Comparison of ENCODE assay signal across 24 cellular contexts in genomic region chr15:72063186-72063585, GRCh38. TPM values are rescaled to one million over a fixed set of nuclear protein-coding genes. Genes with fewer than 3 reads are reported as not detected.
DNase-seq lines count a peak whose midpoint lies in the region; TF ChIP-seq lines count a peak whose summit lies in the region.
"Had no signal": no experiment of that assay in that cellular context is flagged by ENCODE, and none has a peak within 500 bp of the region (broad histone marks: within the 10 kb centered on the region; RNA-seq: fewer than 3 reads in every experiment).

No MANE protein-coding gene starts in this region.

- no peak overlapping the region for H3K4ac ChIP-seq in mesenchymal stem cell (ENCODE audit: low read depth in 1 of 2, low read length in 2 of 2)

- no peak overlapping the region for H2BK15ac ChIP-seq in mesenchymal stem cell (ENCODE audit: low read depth, poor library complexity, severe bottlenecking)

- H3K9ac ChIP-seq in Karpas-422 (ENCODE audit: low read length), result no peak overlapping the region
- H3K9ac ChIP-seq in mesenchymal stem cell (ENCODE audit: low read length), result no peak overlapping the region
- H3K9ac ChIP-seq: BLaER1 treated with 17β-estradiol and CSF1 and Interleukin-3, amounts not matched to agents 10 nM and 100 nM had no signal

- H3K79me2 ChIP-seq in Karpas-422 (ENCODE audit: low read length), result peaks cover 89% of the 10 kb centered on the region

- H3K14ac ChIP-seq in mesenchymal stem cell (ENCODE audit: low read length in 2 of 2), result no peak overlapping the region

- DNase-seq in AG10803 (ENCODE audit: low read depth) (peak; percentile 17), Karpas-422 (no peak), epithelial cell of esophagus (ENCODE audit: low read depth) (peak; percentile 8), iris pigment epithelial cell (ENCODE audit: low read depth) (peak; percentile 68), NCI-H187 (lab: John Stamatoyannopoulos, UW) (no peak), mesenchymal stem cell (no peak), NOMO-1 (lab: John Stamatoyannopoulos, UW; ENCODE audit: unreplicated experiment in 2 of 2) (no peak)
- DNase-seq: AML-193; CD4-positive, alpha-beta T cell; DMS53; EL; GDM1; KBM-7; MG63; NCI-H1105 treated with DMSO at 0.1 percent for 48 hours; NCI-H146; NCI-H2029; NCI-H446; NCI-H524 treated with DMSO at 0.1 percent for 48 hours; NCI-H774; Right ventricle myocardium superior; RPMI8226 had no signal

- H2BK120ac ChIP-seq in mesenchymal stem cell (ENCODE audit: low read depth, low read length), result no peak overlapping the region

- H2BK5ac ChIP-seq in mesenchymal stem cell (ENCODE audit: low read depth, low read length, poor library complexity, severe bottlenecking), result no peak overlapping the region

- H3K9me3 ChIP-seq in Karpas-422 (ENCODE audit: low read length) (no peaks in the 10 kb centered on the region), mesenchymal stem cell (ENCODE audit: control insufficient read depth, low read length) (no peaks in the 10 kb centered on the region)
- H3K9me3 ChIP-seq: SJSA1 had no signal

- H3K36me3 ChIP-seq in Karpas-422 (ENCODE audit: insufficient read depth, low read length), result peaks cover 19% of the 10 kb centered on the region
- peaks cover 0 to 5% of the 10 kb centered on the region in 2 experiments for H3K36me3 ChIP-seq in mesenchymal stem cell (ENCODE audit: control insufficient read depth in 1 of 2, insufficient read depth in 2 of 2, low read depth in 1 of 2, low read length in 2 of 2)
- H3K36me3 ChIP-seq: MG63, SJSA1 had no signal

- TF ChIP-seq CTCF in AG10803 (conservative IDR thresholded peaks at IDR 0.05; ENCODE audit: low read length) (no peak), epithelial cell of esophagus (IDR thresholded peaks at IDR 0.05; ENCODE audit: insufficient read depth, low read depth, low read length, missing control alignments) (no peak)

- H3K79me1 ChIP-seq in mesenchymal stem cell (replicated peaks; ENCODE audit: low read length, poor library complexity, severe bottlenecking), result peaks cover 19% of the 10 kb centered on the region

- H3K18ac ChIP-seq in mesenchymal stem cell (ENCODE audit: low read depth in 1 of 2, low read length in 2 of 2), result no peak overlapping the region

- H3K4me3 ChIP-seq in AG10803 (ENCODE audit: low read length) (no peak overlapping the region), Karpas-422 (ENCODE audit: low read length) (no peak overlapping the region), epithelial cell of esophagus (ENCODE audit: low read length) (no peak overlapping the region), mesenchymal stem cell (ENCODE audit: insufficient read depth in 1 of 2, low read depth in 1 of 2, low read length in 2 of 2) (no peak overlapping the region)
- H3K4me3 ChIP-seq: BLaER1 treated with 17β-estradiol and CSF1 and Interleukin-3, amounts not matched to agents 10 nM and 100 nM; MG63; SJSA1 had no signal

- no peak overlapping the region for H4K8ac ChIP-seq in mesenchymal stem cell (ENCODE audit: low read length)

- H2AFZ ChIP-seq in Karpas-422 (ENCODE audit: low read length), result no peak overlapping the region
- H2AFZ ChIP-seq in mesenchymal stem cell (ENCODE audit: low read depth, low read length), result no peak overlapping the region

- H3K27ac ChIP-seq in Karpas-422 (ENCODE audit: low read length) (peak overlapping the region; percentile 35), mesenchymal stem cell (ENCODE audit: low read length, poor library complexity, severe bottlenecking) (no peak overlapping the region)
- H3K27ac ChIP-seq: BLaER1 treated with 17β-estradiol and CSF1 and Interleukin-3, amounts not matched to agents 10 nM and 100 nM; SJSA1 had no signal

- no peak overlapping the region for H3K23ac ChIP-seq in mesenchymal stem cell (ENCODE audit: low read length in 2 of 2)

- no peak overlapping the region for H3K4me2 ChIP-seq in Karpas-422 (ENCODE audit: low read depth, low read length, poor library complexity, severe bottlenecking)
- H3K4me2 ChIP-seq in mesenchymal stem cell (ENCODE audit: low read length, poor library complexity, severe bottlenecking), result no peak overlapping the region
- H3K4me2 ChIP-seq: BLaER1 treated with 17β-estradiol and CSF1 and Interleukin-3, amounts not matched to agents 10 nM and 100 nM had no signal

- H3K9me2 ChIP-seq in Karpas-422 (replicated peaks; ENCODE audit: insufficient read depth, low read length), result no peaks in the 10 kb centered on the region

- H3K27me3 ChIP-seq in Karpas-422 (ENCODE audit: low read length), result no peaks in the 10 kb centered on the region
- H3K27me3 ChIP-seq in mesenchymal stem cell (ENCODE audit: control insufficient read depth in 1 of 2, insufficient read depth in 1 of 2, low read length in 2 of 2), result no peaks in the 10 kb centered on the region
- H3K27me3 ChIP-seq: BLaER1 treated with 17β-estradiol and CSF1 and Interleukin-3, amounts not matched to agents 10 nM and 100 nM; MG63; SJSA1 had no signal

- no peak overlapping the region for H2BK12ac ChIP-seq in mesenchymal stem cell (ENCODE audit: low read length in 2 of 2)

- H4K20me1 ChIP-seq in Karpas-422 (ENCODE audit: insufficient read depth, low read depth, low read length), result no peaks in the 10 kb centered on the region

- H2AK5ac ChIP-seq in mesenchymal stem cell (ENCODE audit: low read length, severe bottlenecking), result no peak overlapping the region

- H3K4me1 ChIP-seq in Karpas-422 (ENCODE audit: low read length) (peaks cover 55% of the 10 kb centered on the region), mesenchymal stem cell (ENCODE audit: control insufficient read depth, insufficient read depth, low read depth, low read length) (no peaks in the 10 kb centered on the region)
- H3K4me1 ChIP-seq: BLaER1 treated with 17β-estradiol and CSF1 and Interleukin-3, amounts not matched to agents 10 nM and 100 nM; SJSA1 had no signal

- H4K91ac ChIP-seq in mesenchymal stem cell (ENCODE audit: low read length), result no peak overlapping the region

RNA-seq across cellular contexts. Expression of gene MYO9A, which starts 54.8 kb away (rescaled TPM):
- total RNA-seq in Karpas-422 (2014; rRNA removed; shearing (Covaris generic); ENCODE audit: low replicate concordance), result 78.5 and 142 TPM in 2 replicates
- polyA plus RNA-seq in mesenchymal stem cell (2013, experiment 1 of 2), result 6.6 TPM
- polyA plus RNA-seq in mesenchymal stem cell (2013, experiment 2 of 2), result 6.3 TPM

RNA-seq across cellular contexts. Expression of gene SENP8, which starts 55.0 kb away (rescaled TPM):
- 1.0 and 6.8 TPM in 2 replicates for total RNA-seq in Karpas-422 (2014; rRNA removed; shearing (Covaris generic); ENCODE audit: low replicate concordance)
- polyA plus RNA-seq in mesenchymal stem cell (2013, experiment 1 of 2), result 1.8 TPM
- 1.7 TPM for polyA plus RNA-seq in mesenchymal stem cell (2013, experiment 2 of 2)

Comparison
In these comparisons a context has a peak if more than half of its experiments do, and no peak if none do; other contexts are left out.
1. DNase-seq: peak in AG10803 (single experiment), epithelial cell of esophagus (single experiment) and iris pigment epithelial cell (single experiment); none in Karpas-422 (single experiment), NCI-H187 (0 of 2), mesenchymal stem cell (single experiment) and NOMO-1 (0 of 2).